Comparison of ENCODE assay signal across 8 cellular contexts in genomic region chr4:48909697-48910096, GRCh38. TPM values are rescaled to one million over a fixed set of nuclear protein-coding genes. Genes with fewer than 3 reads are reported as not detected.
A peak's percentile ranks its signal among the peaks of the same experiment; 100 is the strongest.
DNase-seq lines count a peak whose midpoint lies in the region; ATAC-seq and TF ChIP-seq lines count a peak whose summit lies in the region.

No MANE protein-coding gene starts in this region.

- in situ Hi-C loops in GM23248 (cut with MboI), result no loop called here

- H3K27me3 ChIP-seq in GM23248 (replicated peaks; ENCODE audit: insufficient read depth), result no peaks in the 10 kb centered on the region

- ATAC-seq in GM21390 (IDR thresholded peaks at IDR 0.05; ENCODE audit: unreplicated experiment) (no peak), HG02763 (IDR thresholded peaks at IDR 0.05; ENCODE audit: unreplicated experiment) (no peak), GM18505 (IDR thresholded peaks at IDR 0.05; ENCODE audit: unreplicated experiment) (no peak)

- H3K9me2 ChIP-seq in GM23248 (ENCODE audit: insufficient read depth), result no peaks in the 10 kb centered on the region

- 21 to 33% methylated on average over 3 of the region's 3 CpGs for WGBS in GM23248 (ENCODE audit: low coverage in 1 of 2, low lambda C conversion rate in 2 of 2, missing lambda C conversion rate in 2 of 2), 2 experiments

- H3K4me1 ChIP-seq in GM23248 (ENCODE audit: insufficient read depth), result peaks cover 27% of the 10 kb centered on the region

- no peaks in the 10 kb centered on the region for H3K36me3 Mint-ChIP-seq in chondrocyte (ENCODE audit: low read depth)

- peaks cover 25% of the 10 kb centered on the region for H3F3A ChIP-seq in GM23248 (ENCODE audit: insufficient read depth)

- no peak for TF ChIP-seq POLR2A in GM18505 (IDR thresholded peaks at IDR 0.05; ENCODE audit: borderline replicate concordance, extremely low read depth, insufficient read depth, insufficient read length)

- H3K4me2 ChIP-seq in GM23248 (ENCODE audit: unreplicated experiment), result peak overlapping the region; percentile 55

- H4K20me1 ChIP-seq in GM23248 (ENCODE audit: insufficient read depth), result no peaks in the 10 kb centered on the region

- H3K4me3 ChIP-seq in GM23248, result no peak overlapping the region

- no peaks in the 10 kb centered on the region for H3K36me3 ChIP-seq in GM23248 (ENCODE audit: low read depth)

- no peaks in the 10 kb centered on the region for H3K9me3 Mint-ChIP-seq in chondrocyte (ENCODE audit: low read depth)

- H3K27ac ChIP-seq in GM23248, result peak overlapping the region; percentile 50

- H3K9me3 ChIP-seq in GM23248 (ENCODE audit: low read depth), result no peaks in the 10 kb centered on the region

- H3K79me2 ChIP-seq in GM23248 (ENCODE audit: insufficient read depth), result no peaks in the 10 kb centered on the region

- H3K4me1 Mint-ChIP-seq in chondrocyte (ENCODE audit: low read depth), result peaks cover 31% of the 10 kb centered on the region

- H3K9ac ChIP-seq in GM23248, result no peak overlapping the region

- no peak for TF ChIP-seq CTCF in chondrocyte (IDR thresholded peaks at IDR 0.05)

- no peak overlapping the region for H2AFZ ChIP-seq in GM23248

- no peak overlapping the region for H3K4me3 Mint-ChIP-seq in chondrocyte (ENCODE audit: unreplicated experiment)

- peak overlapping the region; percentile 81 for H3K27ac Mint-ChIP-seq in chondrocyte (ENCODE audit: unreplicated experiment)

- no peaks in the 10 kb centered on the region for H3K27me3 Mint-ChIP-seq in chondrocyte (ENCODE audit: low read depth)

- DNase-seq in GM23248 (peak; percentile 99), SW480 (ENCODE audit: low spot score) (peak; percentile 70), chondrocyte (ENCODE audit: low spot score) (no peak), cortex of kidney (lab: John Stamatoyannopoulos, UW) (no peak)
- DNase-seq in stimulated activated CD4-positive, alpha-beta T cell treated with anti-CD3 and anti-CD28 coated beads, Interleukin-12 subunit alpha, Interleukin-12 subunit beta, amount 100 ng/mL, for 48 hours (ENCODE audit: low read depth in 2 of 3, low spot score in 1 of 3), result peak; percentile 49 to 71 (median 56)

RNA-seq across cellular contexts. Expression of gene OCIAD2, which starts 3.1 kb away (rescaled TPM):
- total RNA-seq in GM23248 (2014; rRNA removed; shearing (Covaris generic)), result 1.1 and 1.7 TPM in 2 replicates
- polyA plus RNA-seq in GM23248 (2016; fragmentation: Nextera tagmentation; extraction: Ambion mirVana), result 35.0 TPM in 2 replicates
- 7.9 to 18.1 TPM (median 14.5 TPM) in 3 replicates for total RNA-seq in chondrocyte

Comparison
In these comparisons a context has a peak if more than half of its experiments do, and no peak if none do; other contexts are left out.
1. DNase-seq: peak in GM23248 (single experiment), SW480 (single experiment) and stimulated activated CD4-positive, alpha-beta T cell treated with anti-CD3 and anti-CD28 coated beads, Interleukin-12 subunit alpha, Interleukin-12 subunit beta, amount 100 ng/mL, for 48 hours (3 of 3); none in chondrocyte (single experiment) and cortex of kidney (single experiment).